ENCODE assay signal across 14 cellular contexts in the genomic region with DNA sequence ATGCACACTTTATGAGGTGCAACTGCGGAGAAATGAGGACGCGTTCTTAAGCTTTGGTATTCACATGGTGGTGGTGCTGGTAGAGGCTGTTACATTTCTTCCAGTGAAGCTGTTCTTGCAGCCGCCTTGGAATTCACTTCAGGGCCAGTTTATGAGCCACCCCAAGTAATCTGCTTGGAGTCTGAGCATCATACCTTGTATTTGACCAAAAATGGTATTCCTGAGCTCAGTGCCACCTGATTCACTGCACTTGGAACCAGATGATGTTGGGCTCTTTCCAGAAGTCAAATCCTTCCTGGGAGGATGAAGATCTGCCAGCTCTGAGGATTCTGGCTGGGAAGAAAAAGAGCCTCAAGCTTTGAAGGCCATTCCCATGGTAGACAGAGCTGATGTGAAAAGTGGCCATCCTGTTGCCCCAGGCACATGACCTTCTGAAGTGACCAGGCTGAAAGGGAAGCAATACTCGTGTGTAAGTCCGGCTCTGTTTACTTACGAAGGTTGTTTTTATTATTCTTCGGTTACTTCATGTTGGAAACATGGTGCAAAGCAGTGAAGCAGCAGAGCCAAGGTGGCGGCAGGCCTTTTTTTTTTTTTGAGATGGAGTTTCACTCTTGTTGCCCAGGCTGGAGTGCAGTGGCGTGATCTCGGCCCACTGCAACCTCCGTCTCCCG. TPM values are rescaled to one million over a fixed set of nuclear protein-coding genes. Genes with fewer than 3 reads are reported as not detected.
DNase-seq lines count a peak whose midpoint lies in the region; ATAC-seq and TF ChIP-seq lines count a peak whose summit lies in the region.
"Had no signal": no experiment of that assay in that cellular context is flagged by ENCODE, and none has a peak within 500 bp of the region (broad histone marks: within the 10 kb centered on the region; RNA-seq: fewer than 3 reads in every experiment).

No MANE protein-coding gene starts in this region.

- peaks cover 7 to 25% of the 10 kb centered on the region in 2 experiments; a peak in 3 of 4 replicates for H3K36me3 ChIP-seq in HCT116 (ENCODE audit: control insufficient read depth in 1 of 2, insufficient read depth in 2 of 2, low read length in 2 of 2)
- no peaks in the 10 kb centered on the region for H3K36me3 ChIP-seq in testis (ENCODE audit: low read depth, missing control alignments)

- TF ChIP-seq CTCF in HCT116 (IDR thresholded peaks at IDR 0.05 in 2 of 3, conservative IDR thresholded peaks at IDR 0.05 in 1 of 3; ENCODE audit: borderline replicate concordance in 1 of 3, insufficient read depth in 1 of 3, low read depth in 2 of 3, low read length in 2 of 3) (no peak), astrocyte of the cerebellum (IDR thresholded peaks at IDR 0.05; ENCODE audit: low read depth, low read length, missing control alignments) (no peak), foreskin keratinocyte (conservative IDR thresholded peaks at IDR 0.05) (no peak), testis (IDR thresholded peaks at IDR 0.05) (no peak)

- H4K20me1 ChIP-seq in HCT116 (ENCODE audit: insufficient read depth) = no peaks in the 10 kb centered on the region

- H3K27ac ChIP-seq in HCT116 (ENCODE audit: low read depth, low read length) = no peak overlapping the region
- peak overlapping the region; percentile 86 for H3K27ac ChIP-seq in foreskin keratinocyte
- H3K27ac ChIP-seq in testis = peak overlapping the region; percentile 64 to 80
- H3K27ac ChIP-seq: KMS-11 had no signal

- DNase-seq in HCT116 (ENCODE audit: low read depth, low spot score) = no peak
- peak; percentile 74 for DNase-seq in astrocyte of the cerebellum (ENCODE audit: low read depth)
- peak in 1 of 2 donors; percentile 32 for DNase-seq in foreskin keratinocyte
- DNase-seq in testis = peak; percentile 32
- no peak for DNase-seq in NCI-H1694 treated with DMSO at 0.1 percent for 48 hours (lab: John Stamatoyannopoulos, UW)
- DNase-seq in activated T-helper 2 cell treated with anti-CD3 and anti-CD28 coated beads, Interferon-gamma antibody, Interleukin-2, Interleukin-4, amounts not matched to agents 10 μg/mL and 5 μg/mL and 100 μg/mL, durations not matched to agents 14 hours and 24 hours and 36 hours (ENCODE audit: low spot score) = no peak
- no peak for DNase-seq in SHP77 treated with DMSO at 0.1 percent for 48 hours (lab: John Stamatoyannopoulos, UW)
- no peak for DNase-seq in RPMI8226
- DNase-seq: DMS79 treated with DMSO at 0.1 percent for 48 hours; immature natural killer cell; stimulated activated CD4-positive, alpha-beta T cell treated with anti-CD3 and anti-CD28 coated beads, Interleukin-4, amount 100 ng/mL, for 24 hours had no signal

- BruUV-seq in HCT116 (replicated peaks; lab: Mats Ljungman, UMichigan) = no TSS peak

- H3K27ac Mint-ChIP-seq in activated T-helper 2 cell treated with anti-CD3 and anti-CD28 coated beads, Interferon-gamma antibody, Interleukin-2, Interleukin-4, amounts not matched to agents 10 μg/mL and 5 μg/mL and 100 μg/mL, durations not matched to agents 14 hours and 24 hours and 36 hours = no peak overlapping the region
- H3K27ac Mint-ChIP-seq: activated T-helper 17 cell treated with anti-CD3 and anti-CD28 coated beads, Interleukin-2, amount 50 U/mL, for 72 hours had no signal

- no peak overlapping the region for H3K4me3 Mint-ChIP-seq in activated T-helper 2 cell treated with anti-CD3 and anti-CD28 coated beads, Interferon-gamma antibody, Interleukin-2, Interleukin-4, amounts not matched to agents 10 μg/mL and 5 μg/mL and 100 μg/mL, durations not matched to agents 14 hours and 24 hours and 36 hours (ENCODE audit: low read depth)
- H3K4me3 Mint-ChIP-seq: activated T-helper 17 cell treated with anti-CD3 and anti-CD28 coated beads, Interleukin-2, amount 50 U/mL, for 72 hours; immature natural killer cell; natural killer cell treated with Interleukin-12 subunit alpha and Interleukin-12 subunit beta and Interleukin-15 and Interleukin-18, amount 100 ng/mL, for 72 hours had no signal

- H3K27me3 ChIP-seq in HCT116 (ENCODE audit: insufficient read depth, low read length) (no peaks in the 10 kb centered on the region), foreskin keratinocyte (no peaks in the 10 kb centered on the region), testis (no peaks in the 10 kb centered on the region)

- in situ Hi-C loops in astrocyte of the cerebellum (cut with HindIII; ENCODE audit: low sequenced_read_pairs) = no loop called here

- TF ChIP-seq POLR2A in HCT116 (IDR thresholded peaks at IDR 0.05; ENCODE audit: borderline replicate concordance, extremely low read depth, insufficient read depth, insufficient read length) (no peak), testis (IDR thresholded peaks at IDR 0.05) (no peak)

- H3K9me3 ChIP-seq in HCT116 (ENCODE audit: control insufficient read depth in 1 of 2, insufficient read depth in 1 of 2, low read depth in 1 of 2, low read length in 2 of 2) (no peaks in the 10 kb centered on the region), testis (no peaks in the 10 kb centered on the region)

- RAD21 ChIA-PET in HCT116 (lab: Charles Lee; ENCODE audit: low non-redundant PET in 1 of 2, low total read pairs in 2 of 2, uncharacterized antibody in 2 of 2, unreplicated experiment in 2 of 2) = no interaction called here

- no peak for ATAC-seq in HCT116
- ATAC-seq in foreskin keratinocyte = no peak
- ATAC-seq: activated T-helper 17 cell treated with anti-CD3 and anti-CD28 coated beads, Interleukin-2, amount 50 U/mL, for 72 hours; natural killer cell treated with Interleukin-12 subunit alpha and Interleukin-12 subunit beta and Interleukin-15 and Interleukin-18, amount 100 ng/mL, for 72 hours had no signal

- H2AFZ ChIP-seq in HCT116 (ENCODE audit: low read depth, low read length, poor library complexity, severe bottlenecking) = no peak overlapping the region

- H3K9me2 ChIP-seq in HCT116 (ENCODE audit: insufficient read depth) = no peaks in the 10 kb centered on the region

- intact Hi-C loops in HCT116 (cut with micrococcal nuclease) (loop anchor here (5.0 kb wide), 1 partner anchor 45 kb away; no protein-coding TSS in a partner anchor), testis (cut with DNase I; ENCODE audit: low total_unique reads) (no loop called here)
- intact Hi-C loops in activated T-helper 2 cell treated with anti-CD3 and anti-CD28 coated beads, Interferon-gamma antibody, Interleukin-2, Interleukin-4, amounts not matched to agents 10 μg/mL and 5 μg/mL and 100 μg/mL, durations not matched to agents 14 hours and 24 hours and 36 hours (cut with micrococcal nuclease) = no loop called here

- H3K27me3 Mint-ChIP-seq in activated T-helper 2 cell treated with anti-CD3 and anti-CD28 coated beads, Interferon-gamma antibody, Interleukin-2, Interleukin-4, amounts not matched to agents 10 μg/mL and 5 μg/mL and 100 μg/mL, durations not matched to agents 14 hours and 24 hours and 36 hours (ENCODE audit: low read depth) = no peaks in the 10 kb centered on the region
- H3K27me3 Mint-ChIP-seq: activated T-helper 17 cell treated with anti-CD3 and anti-CD28 coated beads, Interleukin-2, amount 50 U/mL, for 72 hours; natural killer cell treated with Interleukin-12 subunit alpha and Interleukin-12 subunit beta and Interleukin-15 and Interleukin-18, amount 100 ng/mL, for 72 hours had no signal

- CTCF ChIA-PET in HCT116 (lab: Charles Lee) = no interaction called here

- H3K79me2 ChIP-seq in HCT116 (ENCODE audit: insufficient read depth, low read length) = peaks cover 93% of the 10 kb centered on the region

- H3K4me1 ChIP-seq in HCT116 (ENCODE audit: control insufficient read depth in 1 of 2, insufficient read depth in 2 of 2, low read length in 2 of 2) = peaks cover 30 to 49% of the 10 kb centered on the region in 2 experiments
- H3K4me1 ChIP-seq in foreskin keratinocyte = peaks cover 38% of the 10 kb centered on the region
- H3K4me1 ChIP-seq in testis = peaks cover 24% of the 10 kb centered on the region

- H3K9ac ChIP-seq in HCT116 (ENCODE audit: low read length) = 0 out of 2 replicates have a peak overlapping the region, but pooled peaks have one; percentile 53
- H3K9ac ChIP-seq: KMS-11 had no signal

- TF ChIP-seq RAD21 in HCT116 (IDR thresholded peaks at IDR 0.05; ENCODE audit: low read depth) = no peak

- no peak overlapping the region for H3K4me2 ChIP-seq in HCT116 (ENCODE audit: low read length)
- H3K4me2 ChIP-seq: KMS-11 had no signal

- POLR2A ChIA-PET in HCT116 (lab: Charles Lee) = no interaction called here

- no peak overlapping the region for H3K4me3 ChIP-seq in HCT116 (replicated peaks in 1 of 2; ENCODE audit: low read depth in 1 of 2, low read length in 2 of 2)
- H3K4me3 ChIP-seq in astrocyte of the cerebellum (ENCODE audit: low read depth, low read length) = no peak overlapping the region
- no peak overlapping the region for H3K4me3 ChIP-seq in testis

- H3K9me3 Mint-ChIP-seq in activated T-helper 2 cell treated with anti-CD3 and anti-CD28 coated beads, Interferon-gamma antibody, Interleukin-2, Interleukin-4, amounts not matched to agents 10 μg/mL and 5 μg/mL and 100 μg/mL, durations not matched to agents 14 hours and 24 hours and 36 hours = no peaks in the 10 kb centered on the region
- H3K9me3 Mint-ChIP-seq: activated T-helper 17 cell treated with anti-CD3 and anti-CD28 coated beads, Interleukin-2, amount 50 U/mL, for 72 hours; immature natural killer cell had no signal

- H3K36me3 Mint-ChIP-seq in activated T-helper 2 cell treated with anti-CD3 and anti-CD28 coated beads, Interferon-gamma antibody, Interleukin-2, Interleukin-4, amounts not matched to agents 10 μg/mL and 5 μg/mL and 100 μg/mL, durations not matched to agents 14 hours and 24 hours and 36 hours (ENCODE audit: low read depth) = peaks cover 54% of the 10 kb centered on the region

- peaks cover 43% of the 10 kb centered on the region for H3K4me1 Mint-ChIP-seq in activated T-helper 2 cell treated with anti-CD3 and anti-CD28 coated beads, Interferon-gamma antibody, Interleukin-2, Interleukin-4, amounts not matched to agents 10 μg/mL and 5 μg/mL and 100 μg/mL, durations not matched to agents 14 hours and 24 hours and 36 hours (ENCODE audit: low read depth)

- 57 to 59% methylated on average over 13 of the region's 13 CpGs for WGBS in testis, 2 donors

RNA-seq across cellular contexts. Expression of gene MANBAL, which starts 7.7 kb away (rescaled TPM):
- total RNA-seq in HCT116 (2021; ENCODE audit: unreplicated experiment) (47.9 TPM), foreskin keratinocyte (46.6 and 50.0 TPM in 2 replicates), testis (10 to 100 TPM; 42.4 to 68.4 TPM)
- polyA plus RNA-seq in HCT116 (2012) = 80.8 and 84.5 TPM in 2 replicates
- polyA plus RNA-seq in foreskin keratinocyte (87.1 and 96.4 TPM in 2 replicates), testis (ENCODE audit: insufficient read depth, low read depth, low replicate concordance) (92.4 TPM)
- 12.8 and 14.2 TPM in 2 replicates for total RNA-seq in activated T-helper 2 cell treated with anti-CD3 and anti-CD28 coated beads, Interferon-gamma antibody, Interleukin-2, Interleukin-4, amounts not matched to agents 10 μg/mL and 5 μg/mL and 100 μg/mL, durations not matched to agents 14 hours and 24 hours and 36 hours

RNA-seq across cellular contexts. Expression of gene GHRH, which starts 35.6 kb away (rescaled TPM):
- total RNA-seq in HCT116 (2021; ENCODE audit: unreplicated experiment) (not detected), foreskin keratinocyte (not detected in 2 replicates), testis (not detected)
- not detected in 2 replicates for polyA plus RNA-seq in HCT116 (2012)
- polyA plus RNA-seq in foreskin keratinocyte (not detected in 2 replicates), testis (ENCODE audit: insufficient read depth, low read depth, low replicate concordance) (not detected)
- total RNA-seq in activated T-helper 2 cell treated with anti-CD3 and anti-CD28 coated beads, Interferon-gamma antibody, Interleukin-2, Interleukin-4, amounts not matched to agents 10 μg/mL and 5 μg/mL and 100 μg/mL, durations not matched to agents 14 hours and 24 hours and 36 hours = not detected in 2 replicates
- total RNA-seq: activated T-helper 17 cell treated with anti-CD3 and anti-CD28 coated beads, Interleukin-2, amount 50 U/mL, for 72 hours; natural killer cell treated with Interleukin-12 subunit alpha and Interleukin-12 subunit beta and Interleukin-15 and Interleukin-18, amount 100 ng/mL, for 72 hours had no signal
- polyA plus RNA-seq: immature natural killer cell had no signal

RNA-seq across cellular contexts. Expression of gene SRC, which starts 48.7 kb away (rescaled TPM):
- total RNA-seq in HCT116 (2021; ENCODE audit: unreplicated experiment) = 42.3 TPM
- 35.9 and 36.5 TPM in 2 replicates for polyA plus RNA-seq in HCT116 (2012)
- 29.8 and 36.6 TPM in 2 replicates for total RNA-seq in foreskin keratinocyte
- 22.2 and 26.2 TPM in 2 replicates for polyA plus RNA-seq in foreskin keratinocyte
- 100 to 1,000 TPM; 143 to 179 TPM for total RNA-seq in testis
- polyA plus RNA-seq in testis (ENCODE audit: insufficient read depth, low read depth, low replicate concordance) = 90.3 TPM
- total RNA-seq in activated T-helper 2 cell treated with anti-CD3 and anti-CD28 coated beads, Interferon-gamma antibody, Interleukin-2, Interleukin-4, amounts not matched to agents 10 μg/mL and 5 μg/mL and 100 μg/mL, durations not matched to agents 14 hours and 24 hours and 36 hours = 3.5 and 6.4 TPM in 2 replicates

Comparison
In these comparisons a context has a peak if more than half of its experiments do, and no peak if none do; other contexts are left out.
1. DNase-seq: peak in astrocyte of the cerebellum (single experiment) and testis (single experiment); none in HCT116 (single experiment), NCI-H1694 treated with DMSO at 0.1 percent for 48 hours (single experiment), activated T-helper 2 cell treated with anti-CD3 and anti-CD28 coated beads, Interferon-gamma antibody, Interleukin-2, Interleukin-4, amounts not matched to agents 10 μg/mL and 5 μg/mL and 100 μg/mL, durations not matched to agents 14 hours and 24 hours and 36 hours (single experiment), SHP77 treated with DMSO at 0.1 percent for 48 hours (single experiment) and RPMI8226 (single experiment).